Comparison of ENCODE assay signal across 19 cellular contexts in the genomic region with DNA sequence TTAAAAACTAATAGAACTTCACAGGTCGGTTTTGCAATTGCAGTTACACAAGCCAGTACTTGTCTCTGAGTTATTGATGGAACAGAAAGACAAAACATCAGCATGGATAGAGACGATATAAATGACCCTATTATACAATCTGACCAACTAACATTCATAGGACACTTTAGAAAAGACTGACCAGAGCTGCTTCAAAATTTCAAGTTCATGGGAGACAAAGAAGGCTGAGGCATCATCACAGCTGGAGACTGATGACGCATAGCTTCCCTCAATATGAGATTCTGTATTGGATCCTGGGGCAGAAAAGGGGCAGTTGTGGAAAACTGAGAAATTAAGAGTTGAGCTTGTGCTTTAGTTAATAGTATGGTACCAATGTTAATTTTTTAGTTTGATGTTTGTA.
"Had no signal": no experiment of that assay in that cellular context is flagged by ENCODE, and none has a peak within 500 bp of the region (broad histone marks: within the 10 kb centered on the region; RNA-seq: fewer than 3 reads in every experiment).

No MANE protein-coding gene starts in this region.

- H3K9me3 ChIP-seq: prostate gland, right atrium auricular region, stomach, vagina had no signal

- H3K4me1 ChIP-seq: prostate gland had no signal

- H3K27me3 ChIP-seq: heart left ventricle, right atrium auricular region, stomach, vagina had no signal

- H3K27ac ChIP-seq: heart left ventricle, left ventricle myocardium inferior, prostate gland, right atrium auricular region, skin epidermis, stomach, vagina had no signal

- H3K4me3 ChIP-seq: heart left ventricle, left ventricle myocardium inferior, prostate gland, right atrium auricular region, skin epidermis, stomach, vagina had no signal

- H3K36me3 ChIP-seq: heart left ventricle, left ventricle myocardium inferior, prostate gland, right atrium auricular region, stomach, vagina had no signal

- DNase-seq: activated CD4-positive, alpha-beta T cell treated with anti-CD3 and anti-CD28 coated beads, Interleukin-2, amount 10 ng/mL, durations not matched to agents 24 days and 14 days; activated CD8-positive, alpha-beta T cell treated with anti-CD3 and anti-CD28 coated beads for 36 hours; activated naive CD4-positive, alpha-beta T cell; activated naive CD8-positive, alpha-beta T cell treated with anti-CD3 and anti-CD28 coated beads for 36 hours; activated T-cell treated with anti-CD3 and anti-CD28 coated beads, Interleukin-2, amount 50 U/mL, for 1 hour; amniotic stem cell; effector memory CD8-positive, alpha-beta T cell; foreskin fibroblast; heart left ventricle; left ventricle myocardium inferior; naive B cell; stimulated activated CD4-positive, alpha-beta T cell treated with anti-CD3 and anti-CD28 coated beads, Interleukin-4, amount 100 ng/mL, for 1 hour; stomach; T1000; trophoblast cell had no signal
